Comparison of ENCODE assay signal across 1 cellular context in genomic region chrX:136166221-136166855, GRCh38.
TF ChIP-seq lines count a peak whose summit lies in the region.

No MANE protein-coding gene starts in this region.

TF ChIP-seq in GM23338, 12 proteins besides CTCF, POLR2A, EP300 and RAD21 (continued from another document):
- no peak for TF ChIP-seq REST (IDR thresholded peaks at IDR 0.05; ENCODE audit: unreplicated experiment)
TF ChIP-seq in GM23338: peak in this region for 0.
